Comparison of ENCODE assay signal across 17 cellular contexts in the genomic region with DNA sequence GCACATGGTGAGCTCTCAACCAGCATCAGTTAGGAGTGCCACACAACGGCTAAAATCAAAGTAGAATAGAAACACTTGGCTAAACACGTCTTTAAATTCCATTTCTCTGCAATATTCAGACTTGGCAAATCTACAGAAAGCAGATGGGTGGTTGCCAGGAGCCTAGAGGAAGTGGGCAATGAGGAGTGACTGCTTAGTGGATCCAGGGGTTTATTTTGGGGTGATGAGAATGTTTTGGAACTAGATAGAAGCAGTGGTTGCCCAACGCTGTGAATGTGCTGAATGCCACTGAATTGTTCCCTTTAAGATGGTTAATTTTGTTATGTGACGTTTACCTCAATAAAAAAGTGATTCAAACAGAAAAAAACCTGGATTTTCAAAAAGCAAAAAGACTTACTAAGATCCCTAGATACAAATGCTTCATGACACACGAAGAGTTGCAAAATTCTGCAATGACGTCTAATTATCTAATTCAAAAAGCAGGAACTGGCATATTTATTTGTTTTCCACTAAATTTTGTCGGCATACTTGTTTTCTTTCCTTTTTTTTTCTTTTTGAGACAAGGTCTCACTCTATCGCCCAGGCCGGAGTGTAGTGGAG. TPM values are rescaled to one million over a fixed set of nuclear protein-coding genes. Genes with fewer than 3 reads are reported as not detected.
DNase-seq lines count a peak whose midpoint lies in the region; ATAC-seq and TF ChIP-seq lines count a peak whose summit lies in the region.
"Had no signal": no experiment of that assay in that cellular context is flagged by ENCODE, and none has a peak within 500 bp of the region (broad histone marks: within the 10 kb centered on the region; RNA-seq: fewer than 3 reads in every experiment).

No MANE protein-coding gene starts in this region.

- H3K27ac ChIP-seq in dorsolateral prefrontal cortex = peak overlapping the region in 50 of 59 donors; percentile 3 to 83 (median 57)
- H3K27ac ChIP-seq: parathyroid adenoma, transverse colon had no signal

- ATAC-seq in omental fat pad (ENCODE audit: low FRiP score) (peak; percentile 77), HG03196 (IDR thresholded peaks at IDR 0.05; ENCODE audit: unreplicated experiment) (no peak)
- ATAC-seq: body of pancreas, GM12878 had no signal

- no peak overlapping the region for H3K4me3 ChIP-seq in dorsolateral prefrontal cortex
- H3K4me3 ChIP-seq: body of pancreas, esophagus squamous epithelium, GM12878, transverse colon had no signal

- peak; percentile 29 for DNase-seq in EH (ENCODE audit: low read depth)
- DNase-seq in NCI-H226 = peak; percentile 55
- DNase-seq in dorsolateral prefrontal cortex = peak in 3 of 10 donors; percentile 7 to 50 (median 31)
- peak; percentile 27 for DNase-seq in omental fat pad (ENCODE audit: low spot score)
- no peak for DNase-seq in stimulated activated CD4-positive, alpha-beta T cell treated with anti-CD3 and anti-CD28 coated beads, Interleukin-15, amount 100 ng/mL, for 24 hours
- no peak for DNase-seq in effector CD8-positive, alpha-beta T cell (lab: John Stamatoyannopoulos, UW)
- no peak for DNase-seq in stimulated activated naive CD4-positive, alpha-beta T cell treated with Interleukin-2 at 50 U/mL for 16 hours (lab: John Stamatoyannopoulos, UW)
- DNase-seq: CD8-positive, alpha-beta memory T cell; esophagus squamous epithelium; HFFc6; NCI-H69; T-helper 1 cell; transverse colon had no signal

- TF ChIP-seq CTCF in dorsolateral prefrontal cortex (IDR thresholded peaks at IDR 0.05 in 54 of 56, conservative IDR thresholded peaks at IDR 0.05 in 2 of 56; ENCODE audit: low read depth in 1 of 56, partially characterized antibody in 56 of 56) (no peak), omental fat pad (IDR thresholded peaks at IDR 0.05) (no peak)

- H3K27me3 ChIP-seq in dorsolateral prefrontal cortex = no peaks in the 10 kb centered on the region
- H3K27me3 ChIP-seq: body of pancreas, esophagus squamous epithelium, transverse colon had no signal

- intact Hi-C loops in dorsolateral prefrontal cortex (cut with DNase I) = no loop called here

RNA-seq across cellular contexts. Expression of a gene that starts 34.2 kb away (rescaled TPM):
- total RNA-seq in dorsolateral prefrontal cortex = 1 to 10 TPM in 18 of 120 experiments, under 1 TPM in 33, not detected in 69; 0.23 to 6.0 (median 0.83) TPM
- not detected for total RNA-seq in omental fat pad
- total RNA-seq: body of pancreas; CD8-positive, alpha-beta memory T cell; esophagus squamous epithelium; GM12878; HFFc6 had no signal

RNA-seq across cellular contexts. Expression of a gene that starts 56.7 kb away (rescaled TPM):
- 10 to 100 TPM; 28.6 to 59.1 (median 46.8) TPM for total RNA-seq in dorsolateral prefrontal cortex
- 10 to 100 TPM; 16.4 to 26.5 (median 22.0) TPM for total RNA-seq in omental fat pad

Comparison
In these comparisons a context has a peak if more than half of its experiments do, and no peak if none do; other contexts are left out.
1. DNase-seq: peak in EH (single experiment), NCI-H226 (single experiment) and omental fat pad (single experiment); none in stimulated activated CD4-positive, alpha-beta T cell treated with anti-CD3 and anti-CD28 coated beads, Interleukin-15, amount 100 ng/mL, for 24 hours (single experiment), effector CD8-positive, alpha-beta T cell (single experiment) and stimulated activated naive CD4-positive, alpha-beta T cell treated with Interleukin-2 at 50 U/mL for 16 hours (single experiment).